Comparison of ENCODE assay signal across 24 cellular contexts in genomic region chr16:89801800-89802199, GRCh38. TPM values are rescaled to one million over a fixed set of nuclear protein-coding genes. Genes with fewer than 3 reads are reported as not detected.
DNase-seq lines count a peak whose midpoint lies in the region; ATAC-seq and TF ChIP-seq lines count a peak whose summit lies in the region.
"Had no signal": no experiment of that assay in that cellular context is flagged by ENCODE, and none has a peak within 500 bp of the region (broad histone marks: within the 10 kb centered on the region; RNA-seq: fewer than 3 reads in every experiment).

No MANE protein-coding gene starts in this region.

- no peak overlapping the region for H4K91ac ChIP-seq in IMR-90 (ENCODE audit: insufficient read depth, low read depth, low read length)

- no peak for TF ChIP-seq POLR2A in IMR-90 (IDR thresholded peaks at IDR 0.05; ENCODE audit: low read depth, low read length)

- no peak overlapping the region for H2BK120ac ChIP-seq in IMR-90 (ENCODE audit: low read depth, low read length)

- no peak for ATAC-seq in IMR-90 (ENCODE audit: low read depth)
- no peak for ATAC-seq in GM21723 (IDR thresholded peaks at IDR 0.05; ENCODE audit: unreplicated experiment)
- no peak for ATAC-seq in GM21825 (IDR thresholded peaks at IDR 0.05; ENCODE audit: unreplicated experiment)
- ATAC-seq: activated CD4-positive, CD25-positive, alpha-beta regulatory T cell treated with anti-CD3 and anti-CD28 coated beads, Interleukin-2, amount 50 U/mL, for 24 hours; heart left ventricle; sciatic nerve; stimulated activated memory B cell treated with anti-CD40 and anti-IgM and Interleukin-4, amounts not matched to agents 10 μg/mL and 1 μg/mL and 100 μg/mL, for 72 hours; upper lobe of right lung had no signal

- H2BK5ac ChIP-seq in IMR-90 (ENCODE audit: low read depth, low read length, poor library complexity, severe bottlenecking), result no peak overlapping the region

- dilution Hi-C loops in IMR-90 (cut with HindIII; ENCODE audit: low sequenced_read_pairs, unreplicated experiment), result no loop called here

- no peak overlapping the region for H2AK9ac ChIP-seq in IMR-90 (replicated peaks; ENCODE audit: low read depth, low read length, poor library complexity)

- no peak overlapping the region for H4K8ac ChIP-seq in IMR-90 (ENCODE audit: low read depth in 2 of 2, low read length in 2 of 2)

- POLR2A ChIA-PET in IMR-90 (lab: Charles Lee; ENCODE audit: unreplicated experiment), result no interaction called here
- POLR2A ChIA-PET in PC-9 (lab: Charles Lee; ENCODE audit: unreplicated experiment), result no interaction called here

- H3K4me2 ChIP-seq in IMR-90 (ENCODE audit: low read depth, low read length), result no peak overlapping the region
- no peak overlapping the region for H3K4me2 ChIP-seq in PC-9
- H3K4me2 ChIP-seq: KMS-11 had no signal

- no peaks in the 10 kb centered on the region for H3K9me2 ChIP-seq in PC-9 (ENCODE audit: insufficient read depth)

- H3K79me1 ChIP-seq in IMR-90 (ENCODE audit: low read depth in 1 of 2, low read length in 2 of 2), result peaks cover 9 to 30% of the 10 kb centered on the region in 2 experiments

- H2BK15ac ChIP-seq in IMR-90 (ENCODE audit: low read depth, low read length), result no peak overlapping the region

- no peaks in the 10 kb centered on the region for H3K9me3 ChIP-seq in IMR-90 (ENCODE audit: control insufficient read depth, insufficient read depth, low read length)
- no peaks in the 10 kb centered on the region for H3K9me3 ChIP-seq in PC-9 (ENCODE audit: insufficient read depth, low read depth)
- H3K9me3 ChIP-seq: Caco-2, heart left ventricle, SJCRH30, suprapubic skin, upper lobe of right lung had no signal

- intact Hi-C loops in IMR-90 (cut with micrococcal nuclease), result no loop called here
- intact Hi-C loops in PC-9 (cut with micrococcal nuclease; ENCODE audit: unreplicated experiment), result no loop called here

- TF ChIP-seq CTCF in IMR-90 (conservative IDR thresholded peaks at IDR 0.05; ENCODE audit: low read depth, low read length) (no peak), PC-9 (conservative IDR thresholded peaks at IDR 0.05) (no peak)

- H3K9ac ChIP-seq in IMR-90 (ENCODE audit: low read depth, low read length), result no peak overlapping the region
- H3K9ac ChIP-seq: KMS-11 had no signal

- in situ Hi-C loops in IMR-90 (cut with MboI; ENCODE audit: low sequenced_read_pairs), result no loop called here

- no peaks in the 10 kb centered on the region for H3K27me3 ChIP-seq in IMR-90 (ENCODE audit: control insufficient read depth, insufficient read depth, low read length)
- no peaks in the 10 kb centered on the region for H3K27me3 ChIP-seq in PC-9 (ENCODE audit: insufficient read depth, low read depth)
- H3K27me3 ChIP-seq: heart left ventricle, SJCRH30, suprapubic skin, upper lobe of right lung had no signal

- H3K56ac ChIP-seq in IMR-90 (ENCODE audit: extremely low read depth, insufficient read depth, low read length), result no peak overlapping the region

- no peak overlapping the region for H3K4me3 ChIP-seq in IMR-90 (ENCODE audit: insufficient read depth, low read depth, low read length)
- H3K4me3 ChIP-seq in PC-9, result no peak overlapping the region
- H3K4me3 ChIP-seq: heart left ventricle, SJCRH30, suprapubic skin, upper lobe of right lung had no signal

- no peak overlapping the region for H3K14ac ChIP-seq in IMR-90 (replicated peaks; ENCODE audit: low read depth, low read length)

- no peak overlapping the region for H3K18ac ChIP-seq in IMR-90 (ENCODE audit: low read depth, low read length)

- H3K36me3 ChIP-seq in IMR-90 (ENCODE audit: control insufficient read depth, insufficient read depth, low read length), result peaks cover 7% of the 10 kb centered on the region
- peaks cover 8% of the 10 kb centered on the region; the same call in 1 of the 2 replicates for H3K36me3 ChIP-seq in PC-9 (ENCODE audit: low read depth)
- H3K36me3 ChIP-seq: heart left ventricle, suprapubic skin, upper lobe of right lung had no signal

- no TSS peak for BruUV-seq in IMR-90 (replicated peaks; lab: Mats Ljungman, UMichigan)
- no TSS peak for BruUV-seq in PC-9 (replicated peaks; lab: Mats Ljungman, UMichigan)

- H3K4me1 ChIP-seq in IMR-90 (ENCODE audit: control insufficient read depth, insufficient read depth, low read length) (peaks cover 10% of the 10 kb centered on the region), PC-9 (replicated peaks; ENCODE audit: insufficient read depth) (no peaks in the 10 kb centered on the region)
- H3K4me1 ChIP-seq: Caco-2, SJCRH30, suprapubic skin, upper lobe of right lung had no signal

- no peak overlapping the region for H2AFZ ChIP-seq in IMR-90 (replicated peaks; ENCODE audit: low read length, poor library complexity)
- no peak overlapping the region for H2AFZ ChIP-seq in PC-9

- CTCF ChIA-PET in IMR-90 (lab: Yijun Ruan, JAX), result interaction anchor here (0.6 kb wide), 1 partner anchor 9 kb away, joined by 4 read pairs; no protein-coding TSS in a partner anchor
- CTCF ChIA-PET in PC-9 (lab: Charles Lee), result interaction anchor here (0.6 to 0.7 kb wide), 2 partner anchors 8 to 10 kb away, joined by 4 to 5 read pairs; no protein-coding TSS in a partner anchor

- DNase-seq in IMR-90 (peak; percentile 59), NCI-H2196 treated with DMSO at 0.1 percent for 48 hours (lab: John Stamatoyannopoulos, UW; ENCODE audit: unreplicated experiment) (peak; percentile 19), dermis microvascular lymphatic vessel endothelial cell (ENCODE audit: low read depth in 2 of 2) (peak; percentile 75 to 85), lung microvascular endothelial cell (ENCODE audit: low read depth in 2 of 2) (peak; percentile 37 to 86), PC-9 (no peak)
- DNase-seq: activated CD4-positive, alpha-beta memory T cell treated with anti-CD3 and anti-CD28 coated beads for 36 hours; aorta; Caco-2; caudate nucleus; heart left ventricle; mammary epithelial cell; NCI-H69; SJCRH30; stimulated activated CD4-positive, alpha-beta T cell treated with anti-CD3 and anti-CD28 coated beads, Interleukin-4, amount 100 ng/mL, for 4 hours; T-helper 1 cell; upper lobe of right lung had no signal

- H2AK5ac ChIP-seq in IMR-90 (ENCODE audit: low read depth, low read length), result no peak overlapping the region

- H2BK20ac ChIP-seq in IMR-90 (ENCODE audit: low read depth, low read length), result no peak overlapping the region

- WGBS in IMR-90 (ENCODE audit: extremely low coverage in 2 of 2, insufficient read length in 1 of 2), 2 experiments, result 95% methylated on average over 7 of the region's 12 CpGs; no CpG with 5 or more reads in 1 of the 2 experiments

- H4K20me1 ChIP-seq in IMR-90 (ENCODE audit: insufficient read depth, low read length) (peaks cover 7% of the 10 kb centered on the region), PC-9 (ENCODE audit: insufficient read depth) (no peaks in the 10 kb centered on the region)

- peaks cover 5% of the 10 kb centered on the region; the same call in 1 of the 2 replicates for H3F3A ChIP-seq in PC-9 (ENCODE audit: insufficient read depth, low read depth)

- H3K9me1 ChIP-seq in IMR-90 (ENCODE audit: insufficient read depth, low read length), result peaks cover 15% of the 10 kb centered on the region

- no peak overlapping the region for H4K5ac ChIP-seq in IMR-90 (ENCODE audit: low read depth, low read length)

- H3K79me2 ChIP-seq in PC-9 (ENCODE audit: low read depth), result no peaks in the 10 kb centered on the region

- H3K4ac ChIP-seq in IMR-90 (ENCODE audit: low read depth, low read length), result no peak overlapping the region

- H3K23ac ChIP-seq in IMR-90 (ENCODE audit: low read depth, low read length), result no peak overlapping the region

- no peak overlapping the region for H3K27ac ChIP-seq in IMR-90 (ENCODE audit: insufficient read depth, low read length)
- no peak overlapping the region for H3K27ac ChIP-seq in PC-9
- H3K27ac ChIP-seq: C4-2B, heart left ventricle, KMS-11, SJCRH30, suprapubic skin, upper lobe of right lung had no signal

- TF ChIP-seq RAD21 in IMR-90 (IDR thresholded peaks at IDR 0.05; ENCODE audit: low read length), result no peak

TF ChIP-seq in IMR-90, 13 proteins besides CTCF, POLR2A, EP300 and RAD21 (continues in another document):
- TF ChIP-seq FOS (IDR thresholded peaks at IDR 0.05; ENCODE audit: low read depth, low read length), result no peak
- no peak for TF ChIP-seq NFE2L2 (IDR thresholded peaks at IDR 0.05; ENCODE audit: low read depth, low read length)
- TF ChIP-seq ELK1 (IDR thresholded peaks at IDR 0.05; ENCODE audit: borderline replicate concordance, low read depth, low read length), result no peak
- TF ChIP-seq SMC3 (IDR thresholded peaks at IDR 0.05; ENCODE audit: low read depth, low read length), result no peak
- no peak for TF ChIP-seq CEBPB (IDR thresholded peaks at IDR 0.05; ENCODE audit: low read depth, low read length)
- no peak for TF ChIP-seq RCOR1 (IDR thresholded peaks at IDR 0.05; ENCODE audit: insufficient replicate concordance, low read length)

RNA-seq across cellular contexts. Expression of gene FANCA, which starts 14.6 kb away (rescaled TPM):
- total RNA-seq in IMR-90 (2012; rRNA removed), result 13.3 and 13.9 TPM in 2 replicates
- polyA plus RNA-seq in IMR-90 (2012; rRNA removed), result 24.4 and 24.7 TPM in 2 replicates
- polyA plus RNA-seq in IMR-90 (2012; cell fraction: cytosol; rRNA removed), result 8.1 and 9.6 TPM in 2 replicates
- 87.4 and 134 TPM in 2 replicates for polyA plus RNA-seq in IMR-90 (2012; cell fraction: nucleus; rRNA removed; ENCODE audit: low replicate concordance)
- 8.9 and 12.1 TPM in 2 replicates for total RNA-seq in dermis microvascular lymphatic vessel endothelial cell
- total RNA-seq in lung microvascular endothelial cell, result 5.6 and 6.5 TPM in 2 replicates
- total RNA-seq in PC-9 (2021), result 61.6 and 79.9 TPM in 2 replicates

RNA-seq across cellular contexts. Expression of gene SPIRE2, which starts 26.5 kb away (rescaled TPM):
- 0.56 and 0.72 TPM in 2 replicates for total RNA-seq in IMR-90 (2012; rRNA removed)
- polyA plus RNA-seq in IMR-90 (2012; rRNA removed), result 1.6 and 1.9 TPM in 2 replicates
- 1.6 and 1.9 TPM in 2 replicates for polyA plus RNA-seq in IMR-90 (2012; cell fraction: cytosol; rRNA removed)
- 8.8 and 10.3 TPM in 2 replicates for polyA plus RNA-seq in IMR-90 (2012; cell fraction: nucleus; rRNA removed; ENCODE audit: low replicate concordance)
- 1.0 and 2.4 TPM in 2 replicates for total RNA-seq in dermis microvascular lymphatic vessel endothelial cell
- 1.3 and 2.4 TPM in 2 replicates for total RNA-seq in lung microvascular endothelial cell
- total RNA-seq in PC-9 (2021), result 34.5 and 48.6 TPM in 2 replicates

Comparison
In these comparisons a context has a peak if more than half of its experiments do, and no peak if none do; other contexts are left out.
1. DNase-seq: peak in IMR-90 (single experiment), NCI-H2196 treated with DMSO at 0.1 percent for 48 hours (single experiment), dermis microvascular lymphatic vessel endothelial cell (2 of 2) and lung microvascular endothelial cell (2 of 2); none in PC-9 (0 of 2).
2. RNA of gene SPIRE2, which starts 26.5 kb away (total RNA-seq): 34.5 to 48.6 TPM in PC-9; 1.3 to 2.4 TPM in lung microvascular endothelial cell, 1.0 to 2.4 TPM in dermis microvascular lymphatic vessel endothelial cell and 0.56 to 0.72 TPM in IMR-90; every median in the first group is over 10 times any median in the second.